ENCODE assay signal across 1 cellular context in the genomic region with DNA sequence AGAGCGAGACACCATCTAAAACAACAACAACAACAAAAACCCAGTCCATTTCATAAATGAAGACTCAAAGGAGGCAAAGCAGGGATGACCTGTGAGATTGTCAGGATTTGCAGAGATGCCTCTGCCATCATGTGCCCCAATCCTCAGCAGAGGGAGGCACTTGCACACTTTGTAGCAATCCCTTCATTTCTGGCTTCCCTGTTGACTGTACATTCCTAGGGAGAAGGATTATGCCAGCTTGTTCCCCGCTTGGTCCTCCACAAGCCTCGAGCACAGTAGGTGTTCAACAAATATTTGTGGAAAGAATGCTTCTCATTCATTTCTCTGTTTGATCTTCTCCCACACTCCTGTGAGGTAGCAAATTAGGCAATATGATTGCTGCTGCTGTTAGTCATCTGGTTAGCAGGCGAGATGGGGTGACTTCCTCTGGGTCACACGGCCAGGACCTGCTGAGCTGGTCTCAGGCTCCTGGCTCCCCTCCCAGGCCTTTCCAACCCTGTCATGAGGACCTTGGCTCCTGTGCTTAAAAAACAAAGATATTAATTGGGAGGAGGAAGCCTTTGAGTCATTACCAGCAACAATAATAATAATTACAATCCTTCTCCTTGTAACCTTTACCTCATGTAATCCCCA.
TF ChIP-seq lines count a peak whose summit lies in the region.

No MANE protein-coding gene starts in this region.

TF ChIP-seq in HepG2, 621 proteins besides CTCF, POLR2A, EP300 and RAD21 (continued from another document and continues in another):
- TF ChIP-seq, protein P1, sequence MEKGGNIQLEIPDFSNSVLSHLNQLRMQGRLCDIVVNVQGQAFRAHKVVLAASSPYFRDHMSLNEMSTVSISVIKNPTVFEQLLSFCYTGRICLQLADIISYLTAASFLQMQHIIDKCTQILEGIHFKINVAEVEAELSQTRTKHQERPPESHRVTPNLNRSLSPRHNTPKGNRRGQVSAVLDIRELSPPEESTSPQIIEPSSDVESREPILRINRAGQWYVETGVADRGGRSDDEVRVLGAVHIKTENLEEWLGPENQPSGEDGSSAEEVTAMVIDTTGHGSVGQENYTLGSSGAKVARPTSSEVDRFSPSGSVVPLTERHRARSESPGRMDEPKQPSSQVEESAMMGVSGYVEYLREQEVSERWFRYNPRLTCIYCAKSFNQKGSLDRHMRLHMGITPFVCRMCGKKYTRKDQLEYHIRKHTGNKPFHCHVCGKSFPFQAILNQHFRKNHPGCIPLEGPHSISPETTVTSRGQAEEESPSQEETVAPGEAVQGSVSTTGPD (CRISPR knock-in tag; IDR thresholded peaks at IDR 0.05), result no peak
- TF ChIP-seq KDM4B (CRISPR knock-in tag; IDR thresholded peaks at IDR 0.05), result no peak
- no peak for TF ChIP-seq HCFC1 (IDR thresholded peaks at IDR 0.05; ENCODE audit: low read depth, low read length)
- TF ChIP-seq, protein P2, sequence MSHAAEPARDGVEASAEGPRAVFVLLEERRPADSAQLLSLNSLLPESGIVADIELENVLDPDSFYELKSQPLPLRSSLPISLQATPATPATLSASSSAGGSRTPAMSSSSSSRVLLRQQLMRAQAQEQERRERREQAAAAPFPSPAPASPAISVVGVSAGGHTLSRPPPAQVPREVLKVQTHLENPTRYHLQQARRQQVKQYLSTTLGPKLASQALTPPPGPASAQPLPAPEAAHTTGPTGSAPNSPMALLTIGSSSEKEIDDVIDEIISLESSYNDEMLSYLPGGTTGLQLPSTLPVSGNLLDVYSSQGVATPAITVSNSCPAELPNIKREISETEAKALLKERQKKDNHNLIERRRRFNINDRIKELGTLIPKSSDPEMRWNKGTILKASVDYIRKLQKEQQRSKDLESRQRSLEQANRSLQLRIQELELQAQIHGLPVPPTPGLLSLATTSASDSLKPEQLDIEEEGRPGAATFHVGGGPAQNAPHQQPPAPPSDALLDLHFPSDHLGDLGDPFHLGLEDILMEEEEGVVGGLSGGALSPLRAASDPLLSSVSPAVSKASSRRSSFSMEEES (CRISPR knock-in tag; IDR thresholded peaks at IDR 0.05), result peak; percentile 92
- no peak for TF ChIP-seq TOPORS (CRISPR knock-in tag; IDR thresholded peaks at IDR 0.05)
- TF ChIP-seq, protein P3, sequence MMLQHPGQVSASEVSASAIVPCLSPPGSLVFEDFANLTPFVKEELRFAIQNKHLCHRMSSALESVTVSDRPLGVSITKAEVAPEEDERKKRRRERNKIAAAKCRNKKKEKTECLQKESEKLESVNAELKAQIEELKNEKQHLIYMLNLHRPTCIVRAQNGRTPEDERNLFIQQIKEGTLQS (CRISPR knock-in tag; IDR thresholded peaks at IDR 0.05), result peak; percentile 85
- no peak for TF ChIP-seq PLRG1 (conservative IDR thresholded peaks at IDR 0.05)
- no peak for TF ChIP-seq ZNF790 (CRISPR knock-in tag; IDR thresholded peaks at IDR 0.05; ENCODE audit: borderline replicate concordance)
- no peak for TF ChIP-seq TP53 (CRISPR knock-in tag; conservative IDR thresholded peaks at IDR 0.05)
- TF ChIP-seq, protein P4, sequence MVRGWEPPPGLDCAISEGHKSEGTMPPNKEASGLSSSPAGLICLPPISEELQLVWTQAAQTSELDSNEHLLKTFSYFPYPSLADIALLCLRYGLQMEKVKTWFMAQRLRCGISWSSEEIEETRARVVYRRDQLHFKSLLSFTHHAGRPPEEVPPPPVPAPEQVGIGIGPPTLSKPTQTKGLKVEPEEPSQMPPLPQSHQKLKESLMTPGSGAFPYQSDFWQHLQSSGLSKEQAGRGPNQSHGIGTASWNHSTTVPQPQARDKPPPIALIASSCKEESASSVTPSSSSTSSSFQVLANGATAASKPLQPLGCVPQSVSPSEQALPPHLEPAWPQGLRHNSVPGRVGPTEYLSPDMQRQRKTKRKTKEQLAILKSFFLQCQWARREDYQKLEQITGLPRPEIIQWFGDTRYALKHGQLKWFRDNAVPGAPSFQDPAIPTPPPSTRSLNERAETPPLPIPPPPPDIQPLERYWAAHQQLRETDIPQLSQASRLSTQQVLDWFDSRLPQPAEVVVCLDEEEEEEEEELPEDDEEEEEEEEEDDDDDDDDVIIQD (CRISPR knock-in tag; IDR thresholded peaks at IDR 0.05; ENCODE audit: low read depth), result peak; percentile 77; the same call in 1 of the 2 replicates
- TF ChIP-seq, protein P5, sequence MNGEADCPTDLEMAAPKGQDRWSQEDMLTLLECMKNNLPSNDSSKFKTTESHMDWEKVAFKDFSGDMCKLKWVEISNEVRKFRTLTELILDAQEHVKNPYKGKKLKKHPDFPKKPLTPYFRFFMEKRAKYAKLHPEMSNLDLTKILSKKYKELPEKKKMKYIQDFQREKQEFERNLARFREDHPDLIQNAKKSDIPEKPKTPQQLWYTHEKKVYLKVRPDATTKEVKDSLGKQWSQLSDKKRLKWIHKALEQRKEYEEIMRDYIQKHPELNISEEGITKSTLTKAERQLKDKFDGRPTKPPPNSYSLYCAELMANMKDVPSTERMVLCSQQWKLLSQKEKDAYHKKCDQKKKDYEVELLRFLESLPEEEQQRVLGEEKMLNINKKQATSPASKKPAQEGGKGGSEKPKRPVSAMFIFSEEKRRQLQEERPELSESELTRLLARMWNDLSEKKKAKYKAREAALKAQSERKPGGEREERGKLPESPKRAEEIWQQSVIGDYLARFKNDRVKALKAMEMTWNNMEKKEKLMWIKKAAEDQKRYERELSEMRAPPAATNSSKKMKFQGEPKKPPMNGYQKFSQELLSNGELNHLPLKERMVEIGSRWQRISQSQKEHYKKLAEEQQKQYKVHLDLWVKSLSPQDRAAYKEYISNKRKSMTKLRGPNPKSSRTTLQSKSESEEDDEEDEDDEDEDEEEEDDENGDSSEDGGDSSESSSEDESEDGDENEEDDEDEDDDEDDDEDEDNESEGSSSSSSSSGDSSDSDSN (CRISPR knock-in tag; IDR thresholded peaks at IDR 0.05), result peak; percentile 82
- TF ChIP-seq KDM6A (CRISPR knock-in tag; IDR thresholded peaks at IDR 0.05; ENCODE audit: low read depth), result 0 out of 2 replicates have a peak, but pooled peaks have one; percentile 42
- TF ChIP-seq, protein P6, sequence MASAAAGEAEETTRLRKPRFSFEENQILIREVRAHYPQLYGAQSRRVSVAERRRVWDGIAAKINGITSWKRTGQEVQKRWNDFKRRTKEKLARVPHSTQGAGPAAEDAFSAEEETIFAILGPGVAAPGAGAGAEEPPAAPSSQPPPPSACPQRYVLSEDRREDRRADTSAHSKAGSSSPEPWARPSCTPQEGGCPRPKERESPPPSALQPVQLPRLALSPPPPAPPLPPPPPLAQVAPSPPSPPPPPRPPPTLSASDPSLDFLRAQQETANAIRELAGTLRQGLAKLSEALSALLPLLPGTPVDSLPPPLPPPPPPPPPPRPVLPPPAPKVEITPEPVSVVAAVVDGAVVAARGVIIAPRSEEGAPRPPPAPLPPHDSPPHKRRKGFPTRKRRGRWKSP (CRISPR knock-in tag; IDR thresholded peaks at IDR 0.05), result no peak; the same call in 1 of the 2 replicates
- TF ChIP-seq, protein P7, sequence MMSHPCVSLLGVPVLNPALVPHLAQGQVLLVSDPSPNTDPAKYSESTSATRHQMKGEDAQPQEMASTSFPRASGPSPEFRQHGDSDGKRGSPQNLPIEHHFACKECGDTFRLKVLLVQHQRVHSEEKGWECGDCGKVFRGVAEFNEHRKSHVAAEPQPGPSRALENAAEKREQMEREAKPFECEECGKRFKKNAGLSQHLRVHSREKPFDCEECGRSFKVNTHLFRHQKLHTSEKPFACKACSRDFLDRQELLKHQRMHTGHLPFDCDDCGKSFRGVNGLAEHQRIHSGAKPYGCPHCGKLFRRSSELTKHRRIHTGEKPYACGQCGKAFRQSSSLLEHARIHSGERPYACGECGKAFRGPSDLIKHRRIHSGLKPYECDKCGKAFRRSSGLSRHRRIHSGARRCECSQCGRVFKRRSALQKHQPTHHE (CRISPR knock-in tag; IDR thresholded peaks at IDR 0.05; ENCODE audit: borderline replicate concordance), result no peak
- TF ChIP-seq ZFP90 (CRISPR knock-in tag; IDR thresholded peaks at IDR 0.05; ENCODE audit: borderline replicate concordance), result no peak
- no peak for TF ChIP-seq ZNF484 (CRISPR knock-in tag; IDR thresholded peaks at IDR 0.05; ENCODE audit: borderline replicate concordance, low read depth)
- TF ChIP-seq ZNF333 (CRISPR knock-in tag; IDR thresholded peaks at IDR 0.05; ENCODE audit: borderline replicate concordance), result no peak
- TF ChIP-seq HOXA9 (CRISPR knock-in tag; IDR thresholded peaks at IDR 0.05; ENCODE audit: borderline replicate concordance), result no peak
- no peak; the same call in 1 of the 2 replicates for TF ChIP-seq MYNN (CRISPR knock-in tag; IDR thresholded peaks at IDR 0.05; ENCODE audit: low read depth)
- TF ChIP-seq STAG1 (CRISPR knock-in tag; IDR thresholded peaks at IDR 0.05), result peak; percentile 40
- no peak for TF ChIP-seq NFE2 (CRISPR knock-in tag; IDR thresholded peaks at IDR 0.05)
- TF ChIP-seq ZNF556 (CRISPR knock-in tag; IDR thresholded peaks at IDR 0.05; ENCODE audit: borderline replicate concordance), result no peak
- TF ChIP-seq, protein P8, sequence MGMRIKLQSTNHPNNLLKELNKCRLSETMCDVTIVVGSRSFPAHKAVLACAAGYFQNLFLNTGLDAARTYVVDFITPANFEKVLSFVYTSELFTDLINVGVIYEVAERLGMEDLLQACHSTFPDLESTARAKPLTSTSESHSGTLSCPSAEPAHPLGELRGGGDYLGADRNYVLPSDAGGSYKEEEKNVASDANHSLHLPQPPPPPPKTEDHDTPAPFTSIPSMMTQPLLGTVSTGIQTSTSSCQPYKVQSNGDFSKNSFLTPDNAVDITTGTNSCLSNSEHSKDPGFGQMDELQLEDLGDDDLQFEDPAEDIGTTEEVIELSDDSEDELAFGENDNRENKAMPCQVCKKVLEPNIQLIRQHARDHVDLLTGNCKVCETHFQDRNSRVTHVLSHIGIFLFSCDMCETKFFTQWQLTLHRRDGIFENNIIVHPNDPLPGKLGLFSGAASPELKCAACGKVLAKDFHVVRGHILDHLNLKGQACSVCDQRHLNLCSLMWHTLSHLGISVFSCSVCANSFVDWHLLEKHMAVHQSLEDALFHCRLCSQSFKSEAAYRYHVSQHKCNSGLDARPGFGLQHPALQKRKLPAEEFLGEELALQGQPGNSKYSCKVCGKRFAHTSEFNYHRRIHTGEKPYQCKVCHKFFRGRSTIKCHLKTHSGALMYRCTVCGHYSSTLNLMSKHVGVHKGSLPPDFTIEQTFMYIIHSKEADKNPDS (CRISPR knock-in tag; IDR thresholded peaks at IDR 0.05), result no peak
- TF ChIP-seq, protein P9, sequence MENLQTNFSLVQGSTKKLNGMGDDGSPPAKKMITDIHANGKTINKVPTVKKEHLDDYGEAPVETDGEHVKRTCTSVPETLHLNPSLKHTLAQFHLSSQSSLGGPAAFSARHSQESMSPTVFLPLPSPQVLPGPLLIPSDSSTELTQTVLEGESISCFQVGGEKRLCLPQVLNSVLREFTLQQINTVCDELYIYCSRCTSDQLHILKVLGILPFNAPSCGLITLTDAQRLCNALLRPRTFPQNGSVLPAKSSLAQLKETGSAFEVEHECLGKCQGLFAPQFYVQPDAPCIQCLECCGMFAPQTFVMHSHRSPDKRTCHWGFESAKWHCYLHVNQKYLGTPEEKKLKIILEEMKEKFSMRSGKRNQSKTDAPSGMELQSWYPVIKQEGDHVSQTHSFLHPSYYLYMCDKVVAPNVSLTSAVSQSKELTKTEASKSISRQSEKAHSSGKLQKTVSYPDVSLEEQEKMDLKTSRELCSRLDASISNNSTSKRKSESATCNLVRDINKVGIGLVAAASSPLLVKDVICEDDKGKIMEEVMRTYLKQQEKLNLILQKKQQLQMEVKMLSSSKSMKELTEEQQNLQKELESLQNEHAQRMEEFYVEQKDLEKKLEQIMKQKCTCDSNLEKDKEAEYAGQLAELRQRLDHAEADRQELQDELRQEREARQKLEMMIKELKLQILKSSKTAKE (CRISPR knock-in tag; IDR thresholded peaks at IDR 0.05; ENCODE audit: borderline replicate concordance), result peak; percentile 44; the same call in 1 of the 2 replicates
- peak; percentile 80 for TF ChIP-seq BCL6 (CRISPR knock-in tag; IDR thresholded peaks at IDR 0.05)
- TF ChIP-seq ZNF652 (CRISPR knock-in tag; IDR thresholded peaks at IDR 0.05; ENCODE audit: borderline replicate concordance, low read depth), result no peak; the same call in 1 of the 2 replicates
- no peak for TF ChIP-seq JUNB (CRISPR knock-in tag; IDR thresholded peaks at IDR 0.05; ENCODE audit: borderline replicate concordance)
- TF ChIP-seq SNRNP70 (IDR thresholded peaks at IDR 0.05; ENCODE audit: low read depth, low read length), result no peak
- TF ChIP-seq FOSL2 (CRISPR knock-in tag; IDR thresholded peaks at IDR 0.05), result peak; percentile 97
- TF ChIP-seq, protein P10, sequence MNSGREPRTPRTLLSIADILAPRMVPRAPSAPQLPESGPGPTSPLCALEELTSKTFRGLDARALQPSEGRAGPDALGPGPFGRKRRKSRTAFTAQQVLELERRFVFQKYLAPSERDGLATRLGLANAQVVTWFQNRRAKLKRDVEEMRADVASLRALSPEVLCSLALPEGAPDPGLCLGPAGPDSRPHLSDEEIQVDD (CRISPR knock-in tag; IDR thresholded peaks at IDR 0.05; ENCODE audit: borderline replicate concordance), result no peak
- peak; percentile 72 for TF ChIP-seq ZNF263 (CRISPR knock-in tag; IDR thresholded peaks at IDR 0.05)
- TF ChIP-seq ZNF570 (CRISPR knock-in tag; IDR thresholded peaks at IDR 0.05; ENCODE audit: borderline replicate concordance), result no peak
- peak; percentile 74; the same call in 1 of the 2 replicates for TF ChIP-seq ZNF430 (CRISPR knock-in tag; IDR thresholded peaks at IDR 0.05)
- TF ChIP-seq YY1 (IDR thresholded peaks at IDR 0.05; ENCODE audit: insufficient read depth, insufficient replicate concordance, low read depth, low read length), result no peak
- no peak for TF ChIP-seq SATB2 (CRISPR knock-in tag; IDR thresholded peaks at IDR 0.05)
- TF ChIP-seq, protein P11, sequence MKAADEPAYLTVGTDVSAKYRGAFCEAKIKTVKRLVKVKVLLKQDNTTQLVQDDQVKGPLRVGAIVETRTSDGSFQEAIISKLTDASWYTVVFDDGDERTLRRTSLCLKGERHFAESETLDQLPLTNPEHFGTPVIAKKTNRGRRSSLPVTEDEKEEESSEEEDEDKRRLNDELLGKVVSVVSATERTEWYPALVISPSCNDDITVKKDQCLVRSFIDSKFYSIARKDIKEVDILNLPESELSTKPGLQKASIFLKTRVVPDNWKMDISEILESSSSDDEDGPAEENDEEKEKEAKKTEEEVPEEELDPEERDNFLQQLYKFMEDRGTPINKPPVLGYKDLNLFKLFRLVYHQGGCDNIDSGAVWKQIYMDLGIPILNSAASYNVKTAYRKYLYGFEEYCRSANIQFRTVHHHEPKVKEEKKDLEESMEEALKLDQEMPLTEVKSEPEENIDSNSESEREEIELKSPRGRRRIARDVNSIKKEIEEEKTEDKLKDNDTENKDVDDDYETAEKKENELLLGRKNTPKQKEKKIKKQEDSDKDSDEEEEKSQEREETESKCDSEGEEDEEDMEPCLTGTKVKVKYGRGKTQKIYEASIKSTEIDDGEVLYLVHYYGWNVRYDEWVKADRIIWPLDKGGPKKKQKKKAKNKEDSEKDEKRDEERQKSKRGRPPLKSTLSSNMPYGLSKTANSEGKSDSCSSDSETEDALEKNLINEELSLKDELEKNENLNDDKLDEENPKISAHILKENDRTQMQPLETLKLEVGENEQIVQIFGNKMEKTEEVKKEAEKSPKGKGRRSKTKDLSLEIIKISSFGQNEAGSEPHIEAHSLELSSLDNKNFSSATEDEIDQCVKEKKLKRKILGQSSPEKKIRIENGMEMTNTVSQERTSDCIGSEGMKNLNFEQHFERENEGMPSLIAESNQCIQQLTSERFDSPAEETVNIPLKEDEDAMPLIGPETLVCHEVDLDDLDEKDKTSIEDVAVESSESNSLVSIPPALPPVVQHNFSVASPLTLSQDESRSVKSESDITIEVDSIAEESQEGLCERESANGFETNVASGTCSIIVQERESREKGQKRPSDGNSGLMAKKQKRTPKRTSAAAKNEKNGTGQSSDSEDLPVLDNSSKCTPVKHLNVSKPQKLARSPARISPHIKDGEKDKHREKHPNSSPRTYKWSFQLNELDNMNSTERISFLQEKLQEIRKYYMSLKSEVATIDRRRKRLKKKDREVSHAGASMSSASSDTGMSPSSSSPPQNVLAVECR (CRISPR knock-in tag; IDR thresholded peaks at IDR 0.05; ENCODE audit: borderline replicate concordance), result no peak
- no peak for TF ChIP-seq PITX1 (CRISPR knock-in tag; IDR thresholded peaks at IDR 0.05)
- TF ChIP-seq NFIB (CRISPR knock-in tag; IDR thresholded peaks at IDR 0.05; ENCODE audit: borderline replicate concordance), result no peak
- no peak for TF ChIP-seq ZNF672 (CRISPR knock-in tag; IDR thresholded peaks at IDR 0.05)
